27 cellular contexts compared by ENCODE assay signal in the genomic region with DNA sequence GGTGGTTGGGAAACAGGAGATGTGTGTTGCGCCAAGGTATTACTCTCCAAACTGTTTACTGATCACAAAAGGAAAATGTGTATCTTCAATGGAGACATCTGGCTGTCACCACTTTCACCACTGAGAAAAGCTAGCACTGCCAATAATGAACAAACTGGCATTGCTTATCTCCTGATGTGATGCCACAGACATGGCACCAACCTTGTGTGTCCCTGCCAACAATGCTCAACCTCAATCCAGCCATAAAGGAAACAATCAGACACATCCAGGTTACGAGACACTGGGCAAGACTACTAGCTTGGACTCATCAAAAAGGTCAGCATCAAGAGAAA.
"Had no signal": no experiment of that assay in that cellular context is flagged by ENCODE, and none has a peak within 500 bp of the region (broad histone marks: within the 10 kb centered on the region; RNA-seq: fewer than 3 reads in every experiment).

No MANE protein-coding gene starts in this region.

- H3K27ac ChIP-seq: esophagus squamous epithelium, neutrophil, pancreas, suprapubic skin, transverse colon, upper lobe of right lung, vagina had no signal

- H3K4me1 ChIP-seq: pancreas, transverse colon, vagina had no signal

- DNase-seq: cortex of kidney; effector memory CD8-positive, alpha-beta T cell; erythroblast; esophagus squamous epithelium; foreskin melanocyte; hypothalamus; immature natural killer cell; islet precursor cell; kidney glomerular epithelial cell; left colon; left ventricle myocardium superior; natural killer cell; stimulated activated CD4-positive, alpha-beta T cell treated with anti-CD3 and anti-CD28 coated beads, Interleukin-12 subunit alpha, Interleukin-12 subunit beta, amount 100 ng/mL, for 4 hours; stimulated activated CD4-positive, alpha-beta T cell treated with anti-CD3 and anti-CD28 coated beads, Interleukin-1b, Interleukin-23, amount 100 ng/mL, for 48 hours; stimulated activated CD4-positive, alpha-beta T cell treated with anti-CD3 and anti-CD28 coated beads, Interleukin-4, amount 100 ng/mL, for 1 hour; stimulated activated naive CD4-positive, alpha-beta T cell; transverse colon; upper lobe of right lung had no signal

- H3K9me3 ChIP-seq: esophagus squamous epithelium, neutrophil, pancreas, suprapubic skin, transverse colon, upper lobe of right lung, vagina had no signal

- H3K4me3 ChIP-seq: esophagus squamous epithelium, lung, pancreas, smooth muscle cell, suprapubic skin, transverse colon, upper lobe of right lung, vagina had no signal

- H3K36me3 ChIP-seq: esophagus squamous epithelium, neutrophil, pancreas, suprapubic skin, transverse colon, upper lobe of right lung, vagina had no signal

- H3K27me3 ChIP-seq: esophagus squamous epithelium, neutrophil, pancreas, suprapubic skin, transverse colon, upper lobe of right lung, vagina had no signal

- H3K4me2 ChIP-seq: smooth muscle cell had no signal

- ATAC-seq: effector memory CD8-positive, alpha-beta T cell; left colon; left ventricle myocardium superior; natural killer cell; pancreas; sciatic nerve; stimulated activated naive CD8-positive, alpha-beta T cell treated with anti-CD3 and anti-CD28 coated beads, Interleukin-15, amount 100 ng/mL, for 72 hours; upper lobe of right lung had no signal

- FAIRE-seq: endometrium, pancreas had no signal
